ENCODE assay signal across 16 cellular contexts in the genomic region with DNA sequence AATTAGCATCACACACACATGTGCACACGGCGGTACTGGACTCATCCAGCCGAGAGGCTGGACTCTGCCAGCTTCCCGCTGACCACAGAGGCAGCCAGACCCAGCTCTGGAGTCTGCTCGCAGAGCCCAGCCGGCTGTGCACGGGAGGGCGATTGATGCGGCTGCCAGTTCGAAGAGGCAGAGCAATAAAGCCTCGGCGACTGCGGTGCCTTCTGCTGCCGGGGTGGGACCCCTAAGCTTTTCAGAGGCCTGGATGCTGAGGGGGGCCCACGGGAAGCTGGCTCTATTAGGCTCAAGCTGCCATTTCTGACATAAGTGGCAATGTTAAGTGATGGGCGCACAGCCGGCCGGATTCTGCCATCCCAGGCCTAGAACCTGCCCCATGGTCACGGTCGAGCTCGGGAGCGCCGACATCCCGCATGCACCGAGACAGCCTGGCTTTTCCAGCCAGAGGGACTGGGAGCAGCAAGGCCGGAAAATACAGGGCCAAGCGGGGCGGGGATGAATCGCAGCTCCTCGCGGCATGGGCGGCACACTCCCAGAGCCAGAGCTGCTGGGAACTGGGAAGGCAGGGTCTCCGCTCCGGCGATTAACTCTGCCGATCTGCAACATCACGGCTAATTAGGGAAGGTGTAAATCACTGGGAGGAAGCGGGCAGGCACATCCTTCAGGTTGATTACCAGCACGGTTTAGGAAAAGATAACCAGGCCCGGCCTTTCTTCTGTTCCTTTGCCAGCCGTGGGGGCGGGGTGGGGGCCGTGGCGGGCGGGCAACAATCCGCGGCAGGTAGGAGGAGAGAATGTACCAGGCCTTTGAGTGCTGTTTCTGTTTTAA. TPM values are rescaled to one million over a fixed set of nuclear protein-coding genes. Genes with fewer than 3 reads are reported as not detected.
DNase-seq lines count a peak whose midpoint lies in the region; ATAC-seq and TF ChIP-seq lines count a peak whose summit lies in the region.
"Had no signal": no experiment of that assay in that cellular context is flagged by ENCODE, and none has a peak within 500 bp of the region (broad histone marks: within the 10 kb centered on the region; RNA-seq: fewer than 3 reads in every experiment).

No MANE protein-coding gene starts in this region.

- H3K36me3 Mint-ChIP-seq in naive thymus-derived CD8-positive, alpha-beta T cell, result no peaks in the 10 kb centered on the region

- H3K9me3 ChIP-seq in BLaER1 (no peaks in the 10 kb centered on the region), WERI-Rb-1 (ENCODE audit: severe bottlenecking) (no peaks in the 10 kb centered on the region)
- H3K9me3 ChIP-seq: colonic mucosa had no signal

- no peak overlapping the region for H3K9ac ChIP-seq in BLaER1
- H3K9ac ChIP-seq: neural progenitor cell had no signal

- intact Hi-C loops in head of caudate nucleus (cut with DNase I) (loop anchor here (5.0 kb wide), 1 partner anchor 136 kb away; no protein-coding TSS in a partner anchor), posterior cingulate gyrus (cut with DNase I) (no loop called here)

- ATAC-seq in HG03457 (IDR thresholded peaks at IDR 0.05; ENCODE audit: unreplicated experiment) (no peak), GM18907 (IDR thresholded peaks at IDR 0.05; ENCODE audit: unreplicated experiment) (no peak)
- no peak for ATAC-seq in naive thymus-derived CD8-positive, alpha-beta T cell

- TF ChIP-seq CTCF in WERI-Rb-1 (IDR thresholded peaks at IDR 0.05; ENCODE audit: low read depth, low read length), result no peak

- H3K27me3 ChIP-seq in BLaER1 (no peaks in the 10 kb centered on the region), WERI-Rb-1 (ENCODE audit: insufficient read depth, low read depth, severe bottlenecking) (no peaks in the 10 kb centered on the region)
- H3K27me3 ChIP-seq: colonic mucosa, neural progenitor cell had no signal

- POLR2A ChIA-PET in naive thymus-derived CD8-positive, alpha-beta T cell (lab: Charles Lee), result no interaction called here

- H3K27ac ChIP-seq in BLaER1, result no peak overlapping the region
- H3K27ac ChIP-seq in WERI-Rb-1, result no peak overlapping the region
- H3K27ac ChIP-seq: colonic mucosa, neural progenitor cell had no signal

- DNase-seq in WERI-Rb-1, result peak; percentile 48
- peak in 29 of 42 donors; percentile 24 to 72 (median 48) for DNase-seq in head of caudate nucleus
- peak in 7 of 10 donors; percentile 31 to 90 (median 52) for DNase-seq in posterior cingulate gyrus
- no peak for DNase-seq in GOT3 (lab: John Stamatoyannopoulos, UW)
- DNase-seq in naive thymus-derived CD8-positive, alpha-beta T cell, result no peak
- DNase-seq: activated CD4-positive, CD25-positive, alpha-beta regulatory T cell; activated gamma-delta T cell; Calu3; colonic mucosa; HFFc6; NCI-H146; T-helper 2 cell had no signal

- H3K4me1 Mint-ChIP-seq in naive thymus-derived CD8-positive, alpha-beta T cell, result no peaks in the 10 kb centered on the region

- H4K20me1 ChIP-seq in BLaER1, result peaks cover 33% of the 10 kb centered on the region

- H3K4me3 ChIP-seq in BLaER1 (no peak overlapping the region), WERI-Rb-1 (ENCODE audit: low read depth, low read length) (no peak overlapping the region)
- H3K4me3 ChIP-seq: colonic mucosa, neural progenitor cell had no signal

- H3K9me3 Mint-ChIP-seq in naive thymus-derived CD8-positive, alpha-beta T cell, result no peaks in the 10 kb centered on the region
- H3K9me3 Mint-ChIP-seq: HFFc6, neural progenitor cell had no signal

- H3K4me1 ChIP-seq in BLaER1, result peaks cover 76% of the 10 kb centered on the region
- H3K4me1 ChIP-seq: colonic mucosa had no signal

- H3K36me3 ChIP-seq in BLaER1 (no peaks in the 10 kb centered on the region), WERI-Rb-1 (peaks cover 51% of the 10 kb centered on the region)
- H3K36me3 ChIP-seq: colonic mucosa, neural progenitor cell had no signal

- H3K27me3 Mint-ChIP-seq in naive thymus-derived CD8-positive, alpha-beta T cell, result no peaks in the 10 kb centered on the region

- H3K4me2 ChIP-seq in BLaER1, result peak overlapping the region; percentile 76; the same call in 1 of the 2 replicates
- H3K4me2 ChIP-seq: neural progenitor cell had no signal

- no peak overlapping the region for H3K27ac Mint-ChIP-seq in naive thymus-derived CD8-positive, alpha-beta T cell
- H3K27ac Mint-ChIP-seq: HFFc6, neural progenitor cell had no signal

- no peak overlapping the region for H3K4me3 Mint-ChIP-seq in naive thymus-derived CD8-positive, alpha-beta T cell
- H3K4me3 Mint-ChIP-seq: HFFc6, neural progenitor cell had no signal

RNA-seq across cellular contexts. Expression of a gene that starts 57.7 kb away (rescaled TPM):
- total RNA-seq in naive thymus-derived CD8-positive, alpha-beta T cell, result 1 to 10 TPM; 2.6 to 3.1 TPM
- polyA plus RNA-seq in naive thymus-derived CD8-positive, alpha-beta T cell, result under 1 TPM; 0.48 to 0.89 (median 0.50) TPM

RNA-seq across cellular contexts. Expression of a gene that starts 58.5 kb away (rescaled TPM):
- total RNA-seq in naive thymus-derived CD8-positive, alpha-beta T cell, result 1 to 10 TPM; 4.2 to 4.8 TPM
- polyA plus RNA-seq in naive thymus-derived CD8-positive, alpha-beta T cell, result under 1 TPM in 1 of 3 donors, not detected in 2; 0.37 TPM

Comparison
In these comparisons a context has a peak if more than half of its experiments do, and no peak if none do; other contexts are left out.
1. DNase-seq: peak in WERI-Rb-1 (single experiment), head of caudate nucleus (29 of 42) and posterior cingulate gyrus (7 of 10); none in GOT3 (single experiment) and naive thymus-derived CD8-positive, alpha-beta T cell (0 of 10).